ENCODE assay signal across 11 cellular contexts in the genomic region with DNA sequence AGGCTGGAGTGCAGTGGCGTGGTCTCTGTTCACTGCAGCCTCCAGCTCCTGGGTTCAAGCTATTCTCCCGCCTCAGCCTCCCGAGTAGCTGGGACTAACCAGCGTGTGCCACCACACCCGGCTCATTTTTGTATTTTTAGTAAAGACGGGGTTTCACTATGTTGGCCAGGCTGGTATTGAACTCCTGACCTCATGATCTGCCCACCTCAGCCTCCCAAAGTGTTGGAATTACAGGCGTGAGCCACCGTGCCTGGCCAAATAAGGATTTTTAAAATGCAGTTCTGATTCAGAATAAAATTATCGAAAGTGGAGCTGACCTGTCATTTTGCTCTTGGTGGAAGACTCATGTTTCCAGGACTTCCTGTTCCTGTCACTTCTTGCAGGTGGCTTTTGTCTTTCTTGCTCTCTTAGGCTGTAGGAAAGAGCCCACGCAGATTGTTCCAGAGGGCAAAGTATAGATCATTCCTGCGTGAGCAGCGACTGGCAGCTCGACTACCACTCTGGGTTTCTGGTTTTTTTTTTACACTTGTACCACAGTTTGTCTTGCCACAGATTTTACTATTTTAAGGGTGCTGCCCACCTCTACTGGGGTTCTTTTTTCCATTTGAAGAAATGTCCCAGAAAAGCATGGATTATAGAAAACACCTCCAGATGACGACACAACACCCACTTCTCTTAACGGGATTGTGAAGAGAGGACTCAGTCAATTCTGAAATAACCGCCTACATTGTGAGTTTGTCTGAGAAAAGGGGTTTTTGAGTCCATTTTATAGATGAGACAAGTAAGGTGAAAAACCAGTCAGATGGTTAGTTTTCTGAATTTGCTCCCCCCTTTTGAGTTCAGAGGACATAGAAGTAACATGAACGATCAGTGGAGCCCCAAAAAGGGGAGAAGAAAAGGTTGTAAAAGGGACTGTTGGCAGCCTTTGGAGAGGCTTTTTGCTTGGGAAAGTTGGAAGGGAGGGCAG. TPM values are rescaled to one million over a fixed set of nuclear protein-coding genes. Genes with fewer than 3 reads are reported as not detected.
A peak's percentile ranks its signal among the peaks of the same experiment; 100 is the strongest.
DNase-seq lines count a peak whose midpoint lies in the region; ATAC-seq and TF ChIP-seq lines count a peak whose summit lies in the region.
"Had no signal": no experiment of that assay in that cellular context is flagged by ENCODE, and none has a peak within 500 bp of the region (broad histone marks: within the 10 kb centered on the region; RNA-seq: fewer than 3 reads in every experiment).

No MANE protein-coding gene starts in this region.

- H3K36me3 ChIP-seq in BLaER1 (no peaks in the 10 kb centered on the region), gastroesophageal sphincter (no peaks in the 10 kb centered on the region)

- 82 to 89% methylated on average over 9 to 14 of the region's 17 CpGs for WGBS in gastroesophageal sphincter (ENCODE audit: low coverage in 1 of 2), 2 donors

- H3K4me1 ChIP-seq in BLaER1 = peaks cover 96% of the 10 kb centered on the region
- peaks cover 4 to 69% (median 8%) of the 10 kb centered on the region in 3 donors for H3K4me1 ChIP-seq in gastroesophageal sphincter

- no peaks in the 10 kb centered on the region for H3K9me3 ChIP-seq in BLaER1
- H3K9me3 ChIP-seq in gastroesophageal sphincter = no peaks in the 10 kb centered on the region

- TF ChIP-seq CTCF in GM13977 (IDR thresholded peaks at IDR 0.05; ENCODE audit: extremely low read depth, insufficient read depth, missing control alignments) (no peak), gastroesophageal sphincter (IDR thresholded peaks at IDR 0.05) (no peak)

- peak overlapping the region; percentile 45; the same call in 1 of the 2 replicates for H3K9ac ChIP-seq in BLaER1
- H3K9ac ChIP-seq: KMS-11, parathyroid adenoma had no signal

- H3K4me2 ChIP-seq in BLaER1 = peak overlapping the region; percentile 90

- H3K27me3 ChIP-seq in BLaER1 (no peaks in the 10 kb centered on the region), gastroesophageal sphincter (no peaks in the 10 kb centered on the region)

- TF ChIP-seq POLR2A in gastroesophageal sphincter (IDR thresholded peaks at IDR 0.05) = no peak

- peaks cover 97% of the 10 kb centered on the region for H4K20me1 ChIP-seq in BLaER1

- H3K4me3 ChIP-seq in BLaER1 = 0 out of 2 replicates have a peak overlapping the region, but pooled peaks have one; percentile 12
- H3K4me3 ChIP-seq in gastroesophageal sphincter = no peak overlapping the region

- peak overlapping the region; percentile 60 for H3K27ac ChIP-seq in BLaER1
- H3K27ac ChIP-seq in gastroesophageal sphincter = no peak overlapping the region
- H3K27ac ChIP-seq: parathyroid adenoma had no signal

- ATAC-seq in HG03460 (IDR thresholded peaks at IDR 0.05; ENCODE audit: unreplicated experiment) (no peak), gastroesophageal sphincter (no peak)

- in situ Hi-C loops in GM13977 (cut with MboI; ENCODE audit: low pct_unique_long_range_greater_than_20kb, low sequenced_read_pairs, unreplicated experiment) = no loop called here

- no peak for TF ChIP-seq EP300 in gastroesophageal sphincter (IDR thresholded peaks at IDR 0.05)

- peak; percentile 45 for DNase-seq in GM13977 (ENCODE audit: low spot score)
- DNase-seq in activated CD4-positive, alpha-beta T cell treated with anti-CD3 and anti-CD28 coated beads, Interleukin-2, amount 50 U/mL, for 48 hours = peak; percentile 53 to 62
- DNase-seq in left kidney (ENCODE audit: low read depth, low spot score) = peak; percentile 49
- no peak for DNase-seq in NCI-H2029 treated with DMSO at 0.1 percent for 48 hours (lab: John Stamatoyannopoulos, UW)
- DNase-seq in putamen (ENCODE audit: low spot score) = no peak
- DNase-seq: central memory CD4-positive, alpha-beta T cell had no signal

RNA-seq across cellular contexts. Expression of a gene that starts 7.5 kb away (rescaled TPM):
- 10 to 100 TPM in 1 of 4 donors, 1 to 10 TPM in 3; 6.8 to 12.3 (median 8.5) TPM for total RNA-seq in gastroesophageal sphincter

Comparison
In these comparisons a context has a peak if more than half of its experiments do, and no peak if none do; other contexts are left out.
1. DNase-seq: peak in GM13977 (single experiment), activated CD4-positive, alpha-beta T cell treated with anti-CD3 and anti-CD28 coated beads, Interleukin-2, amount 50 U/mL, for 48 hours (2 of 2) and left kidney (single experiment); none in NCI-H2029 treated with DMSO at 0.1 percent for 48 hours (single experiment) and putamen (single experiment).